ENCODE assay signal across 8 cellular contexts in the genomic region with DNA sequence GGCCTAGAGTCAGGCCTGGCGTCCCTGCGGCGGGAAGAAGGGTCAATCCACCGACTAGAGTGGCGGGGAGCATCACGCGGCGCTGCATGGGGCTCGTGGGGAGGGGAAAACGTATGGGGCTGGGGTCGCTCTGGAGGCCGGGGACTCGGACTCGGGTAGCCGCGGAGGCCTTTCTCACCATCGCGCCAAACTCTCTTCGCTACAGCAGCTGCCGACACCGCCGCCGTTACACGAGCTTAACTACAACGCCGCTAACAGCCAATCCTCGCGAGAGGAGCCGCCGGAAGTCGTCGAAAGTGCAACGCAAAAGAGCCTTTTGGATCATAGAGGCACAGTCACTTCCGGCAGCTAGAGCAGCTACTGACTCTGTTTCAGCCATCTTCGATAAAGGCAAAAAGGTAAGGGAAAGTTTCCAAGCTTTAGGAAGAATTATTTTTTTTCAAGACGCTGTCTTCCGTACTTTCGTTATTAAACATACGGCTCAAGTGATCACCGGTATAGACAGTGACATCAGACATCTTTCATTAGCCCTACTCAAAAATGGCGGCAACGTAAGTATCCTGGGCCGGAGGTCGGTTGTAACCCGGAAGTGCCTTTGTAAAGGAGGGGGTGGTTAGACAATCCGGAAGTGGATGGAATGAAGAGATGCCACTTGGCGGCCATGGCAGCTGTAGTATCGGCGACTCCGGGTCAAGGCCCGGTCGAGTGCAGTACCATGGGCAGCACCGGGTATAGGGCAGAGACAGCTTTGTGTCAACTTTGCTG. TPM values are rescaled to one million over a fixed set of nuclear protein-coding genes. Genes with fewer than 3 reads are reported as not detected.
A peak's percentile ranks its signal among the peaks of the same experiment; 100 is the strongest.
DNase-seq lines count a peak whose midpoint lies in the region; ATAC-seq and TF ChIP-seq lines count a peak whose summit lies in the region.

TSS of gene ERH (minus strand) at position 247 of the 765 bp plus-strand sequence. CDS start at position 181, 66 bp downstream.
TSS of gene SLC39A9 (plus strand) at position 640 of the 765 bp plus-strand sequence. CDS start 678 bp downstream, outside the sequence.

- H3K27me3 Mint-ChIP-seq in activated B cell treated with CpG ODN at 0.5 μM for 24 hours (no peaks in the 10 kb centered on the region), immature natural killer cell (ENCODE audit: low read depth in 3 of 3) (peaks cover 4 to 9% (median 6%) of the 10 kb centered on the region in 3 donors)

- H3K4me3 Mint-ChIP-seq in activated B cell treated with CpG ODN at 0.5 μM for 24 hours (peak within 1 kb of the TSS; percentile 89), immature natural killer cell (peak within 1 kb of the TSS; percentile 94 to 100 (median 98))

- peaks cover 64% of the 10 kb centered on the region for H3K4me1 Mint-ChIP-seq in activated B cell treated with CpG ODN at 0.5 μM for 24 hours
- H3K4me1 Mint-ChIP-seq in immature natural killer cell, result peaks cover 59 to 87% of the 10 kb centered on the region in 2 donors

- H3K27ac ChIP-seq in caudate nucleus (ENCODE audit: low read depth, low read length), result peak within 1 kb of the TSS; percentile 98

- peak; percentile 79 for TF ChIP-seq POLR2A in GM18951 (IDR thresholded peaks at IDR 0.05; ENCODE audit: extremely low read depth, insufficient read depth, insufficient read length)

- in situ Hi-C loops in GM18951 (cut with MboI; ENCODE audit: low sequenced_read_pairs, unreplicated experiment), result no loop called here

- POLR2A ChIA-PET in activated B cell treated with CpG ODN at 0.5 μM for 24 hours (lab: Charles Lee), result interaction anchor here (0.5 to 2.8 kb wide), 27 partner anchors 10 to 1703 kb away, joined by 3 to 30 read pairs (median 5); partner anchors contain the start of genes DCAF5, EXD2, RDH11 and SRSF5

- H3K36me3 Mint-ChIP-seq in activated B cell treated with CpG ODN at 0.5 μM for 24 hours (ENCODE audit: low read depth) (peaks cover 56% of the 10 kb centered on the region), immature natural killer cell (peaks cover 11 to 18% (median 15%) of the 10 kb centered on the region in 3 donors)

- TF ChIP-seq CTCF in activated B cell treated with CpG ODN at 0.5 μM for 24 hours (IDR thresholded peaks at IDR 0.05), result no peak

- peak; percentile 87 for ATAC-seq in HG03196 (IDR thresholded peaks at IDR 0.05; ENCODE audit: unreplicated experiment)
- peak; percentile 85 for ATAC-seq in activated B cell treated with CpG ODN at 0.5 μM for 24 hours (ENCODE audit: low read depth)

- H3K27ac Mint-ChIP-seq in activated B cell treated with CpG ODN at 0.5 μM for 24 hours (peak within 1 kb of the TSS; percentile 96), immature natural killer cell (peak within 1 kb of the TSS; percentile 97 to 100 (median 99))

- CTCF ChIA-PET in activated B cell treated with CpG ODN at 0.5 μM for 24 hours (lab: Charles Lee), result interaction anchor here (1.4 to 2.1 kb wide), 2 partner anchors 43 to 61 kb away, joined by 3 to 19 read pairs; no protein-coding TSS in a partner anchor

- H3K9me3 Mint-ChIP-seq in activated B cell treated with CpG ODN at 0.5 μM for 24 hours (no peaks in the 10 kb centered on the region), immature natural killer cell (no peaks in the 10 kb centered on the region)

- intact Hi-C loops in activated B cell treated with CpG ODN at 0.5 μM for 24 hours (cut with micrococcal nuclease), result loop anchor here (1.0 to 5.0 kb wide), 11 partner anchors 31 to 1577 kb away; partner anchors contain the start of genes COX16, DCAF5, EXD2 and SRSF5

- DNase-seq in AG08395 (ENCODE audit: low spot score), result peak; percentile 97
- DNase-seq in NCI-H345 (lab: John Stamatoyannopoulos, UW), result peak; percentile 98
- peak; percentile 83 for DNase-seq in activated B cell treated with CpG ODN at 0.5 μM for 24 hours
- peak; percentile 42 to 98 (median 91) for DNase-seq in caudate nucleus (lab: John Stamatoyannopoulos, UW)
- DNase-seq in immature natural killer cell, result peak; percentile 93 to 95 (median 95)
- DNase-seq in smooth muscle cell of the brain vasculature (ENCODE audit: low read depth, low spot score), result peak; percentile 94

RNA-seq across cellular contexts. Expression of gene ERH, which starts in this region (rescaled TPM):
- 252 and 273 TPM in 2 replicates for total RNA-seq in activated B cell treated with CpG ODN at 0.5 μM for 24 hours
- 10 to 100 TPM; 39.4 to 78.0 (median 66.7) TPM for polyA plus RNA-seq in immature natural killer cell

RNA-seq across cellular contexts. Expression of gene SLC39A9, which starts in this region (rescaled TPM):
- 46.4 and 54.5 TPM in 2 replicates for total RNA-seq in activated B cell treated with CpG ODN at 0.5 μM for 24 hours
- 10 to 100 TPM; 14.2 to 23.9 (median 19.6) TPM for polyA plus RNA-seq in immature natural killer cell

Comparison
In these comparisons a context has a peak if more than half of its experiments do, and no peak if none do; other contexts are left out.
1. Peak in every context shown above with its lines: DNase-seq, ATAC-seq and H3K27ac ChIP-seq.